Comparison of ENCODE assay signal across 8 cellular contexts in genomic region chr19:14383898-14384669, GRCh38. TPM values are rescaled to one million over a fixed set of nuclear protein-coding genes. Genes with fewer than 3 reads are reported as not detected.
A peak's percentile ranks its signal among the peaks of the same experiment; 100 is the strongest.
DNase-seq lines count a peak whose midpoint lies in the region; ATAC-seq and TF ChIP-seq lines count a peak whose summit lies in the region.

No MANE protein-coding gene starts in this region.

- peak overlapping the region; percentile 66 to 90 (median 83) for H3K9ac ChIP-seq in BLaER1 treated with 17β-estradiol and CSF1 and Interleukin-3, amounts not matched to agents 10 nM and 100 nM

- no peaks in the 10 kb centered on the region for H3K9me3 Mint-ChIP-seq in naive B cell

- no peaks in the 10 kb centered on the region for H3K9me3 ChIP-seq in BLaER1 treated with 17β-estradiol and CSF1 and Interleukin-3, amounts not matched to agents 10 nM and 100 nM (replicated peaks in 1 of 11)

- peak overlapping the region; percentile 83 to 97 (median 96) for H3K4me2 ChIP-seq in BLaER1 treated with 17β-estradiol and CSF1 and Interleukin-3, amounts not matched to agents 10 nM and 100 nM

- peaks cover 80 to 96% (median 88%) of the 10 kb centered on the region in 10 experiments for H3K4me1 ChIP-seq in BLaER1 treated with 17β-estradiol and CSF1 and Interleukin-3, amounts not matched to agents 10 nM and 100 nM

- peaks cover 39 to 62% (median 62%) of the 10 kb centered on the region in 3 donors for H3K4me1 Mint-ChIP-seq in naive B cell

- H3K27ac Mint-ChIP-seq in naive B cell: peak overlapping the region; percentile 92 to 98 (median 95)

- peak overlapping the region; percentile 70 to 94 (median 87) for H3K27ac ChIP-seq in BLaER1 treated with 17β-estradiol and CSF1 and Interleukin-3, amounts not matched to agents 10 nM and 100 nM

- DNase-seq in HFF-Myc (ENCODE audit: extremely low read depth, low read depth) (no peak), T-helper 22 cell (ENCODE audit: low read depth) (peak; percentile 79), choroid plexus epithelial cell (ENCODE audit: low read depth) (peak; percentile 42), naive B cell (no peak)

- H3K4me3 Mint-ChIP-seq in naive B cell: peak overlapping the region; percentile 71 to 97 (median 83)

- H3K27me3 Mint-ChIP-seq in naive B cell: no peaks in the 10 kb centered on the region

- H3K36me3 ChIP-seq in BLaER1 treated with 17β-estradiol and CSF1 and Interleukin-3, amounts not matched to agents 10 nM and 100 nM: peaks cover 0 to 12% (median 6%) of the 10 kb centered on the region in 11 experiments; a peak in 11 of 22 replicates

- H3K27me3 ChIP-seq in BLaER1 treated with 17β-estradiol and CSF1 and Interleukin-3, amounts not matched to agents 10 nM and 100 nM: no peaks in the 10 kb centered on the region

- no peaks in the 10 kb centered on the region; a peak in 1 of 22 replicates for H4K20me1 ChIP-seq in BLaER1 treated with 17β-estradiol and CSF1 and Interleukin-3, amounts not matched to agents 10 nM and 100 nM

- H3K36me3 Mint-ChIP-seq in naive B cell: peaks cover 0 to 7% of the 10 kb centered on the region in 2 donors

- H3K4me3 ChIP-seq in BLaER1 treated with 17β-estradiol and CSF1 and Interleukin-3, amounts not matched to agents 10 nM and 100 nM: peak overlapping the region; percentile 11 to 84 (median 74); a peak in 19 of 20 replicates
- H3K4me3 ChIP-seq in HFF-Myc (replicated peaks; ENCODE audit: low read depth, low read length) (peak overlapping the region; percentile 60), choroid plexus epithelial cell (ENCODE audit: low read depth, low read length) (no peak overlapping the region)

- TF ChIP-seq CTCF in HFF-Myc (IDR thresholded peaks at IDR 0.05; ENCODE audit: low read depth, low read length, missing control alignments): no peak
- TF ChIP-seq CTCF in choroid plexus epithelial cell (conservative IDR thresholded peaks at IDR 0.05; ENCODE audit: low read depth, low read length): no peak

- ATAC-seq in naive B cell (ENCODE audit: low read depth in 2 of 2) (no peak), GM18498 (IDR thresholded peaks at IDR 0.05; ENCODE audit: unreplicated experiment) (no peak), GM18867 (IDR thresholded peaks at IDR 0.05; ENCODE audit: unreplicated experiment) (no peak), GM21423 (IDR thresholded peaks at IDR 0.05; ENCODE audit: unreplicated experiment) (no peak)

RNA-seq across cellular contexts. Expression of gene ADGRE5, which starts 2.8 kb away (rescaled TPM):
- 10 to 100 TPM; 17.8 to 41.1 (median 31.9) TPM for polyA plus RNA-seq in naive B cell (ENCODE audit: low read depth in 6 of 6)

RNA-seq across cellular contexts. Expression of gene DDX39A, which starts 35.1 kb away (rescaled TPM):
- 100 to 1,000 TPM; 110 to 169 (median 132) TPM for polyA plus RNA-seq in naive B cell (ENCODE audit: low read depth in 6 of 6)

RNA-seq across cellular contexts. Expression of gene PKN1, which starts 49.0 kb away (rescaled TPM):
- 10 to 100 TPM; 37.1 to 67.9 (median 48.0) TPM for polyA plus RNA-seq in naive B cell (ENCODE audit: low read depth in 6 of 6)

Comparison
In these comparisons a context has a peak if more than half of its experiments do, and no peak if none do; other contexts are left out.
1. DNase-seq: peak in T-helper 22 cell (single experiment) and choroid plexus epithelial cell (single experiment); none in HFF-Myc (single experiment) and naive B cell (single experiment).